In genomic region chr6:130756836-130757235, GRCh38 we compare ENCODE assay signal across 31 cellular contexts.
"Had no signal": no experiment of that assay in that cellular context is flagged by ENCODE, and none has a peak within 500 bp of the region (broad histone marks: within the 10 kb centered on the region; RNA-seq: fewer than 3 reads in every experiment).

No MANE protein-coding gene starts in this region.

- H2AFZ ChIP-seq: neural progenitor cell, parathyroid adenoma had no signal

- H3K27me3 Mint-ChIP-seq: naive thymus-derived CD8-positive, alpha-beta T cell; progenitor cell of endocrine pancreas; stimulated activated naive CD8-positive, alpha-beta T cell treated with anti-CD3 and anti-CD28 coated beads, Interleukin-15, amount 100 ng/mL, for 72 hours; type B pancreatic cell had no signal

- H3K27me3 ChIP-seq: neural progenitor cell, ovary, spleen, suprapubic skin, testis, tibial artery, transverse colon, upper lobe of right lung, uterus had no signal

- H3K4me1 Mint-ChIP-seq: nephron progenitor cell, neural progenitor cell had no signal

- H3K27ac ChIP-seq: neural progenitor cell, ovary, parathyroid adenoma, psoas muscle, skin epidermis, spleen, suprapubic skin, tibial artery, transverse colon, upper lobe of right lung, uterus had no signal

- ATAC-seq: naive thymus-derived CD8-positive, alpha-beta T cell; natural killer cell treated with Interleukin-12 subunit alpha and Interleukin-12 subunit beta and Interleukin-15 and Interleukin-18, amount 100 ng/mL, for 72 hours; psoas muscle; right cardiac atrium; stimulated activated memory B cell treated with anti-CD40 and anti-IgM and Interleukin-4, amounts not matched to agents 10 μg/mL and 1 μg/mL and 100 μg/mL, for 72 hours; stimulated activated naive CD8-positive, alpha-beta T cell treated with anti-CD3 and anti-CD28 coated beads, Interleukin-15, amount 100 ng/mL, for 72 hours; stimulated activated naive CD8-positive, alpha-beta T cell treated with anti-CD3 and anti-CD28 coated beads, Interleukin-15, Interleukin-2, amounts not matched to agents 100 U/mL and 50 U/mL, for 24 hours; upper lobe of right lung had no signal

- DNase-seq: naive thymus-derived CD8-positive, alpha-beta T cell; nephron progenitor cell; occipital lobe; ovary; posterior cingulate gyrus; psoas muscle; right cardiac atrium; spleen; stimulated activated CD4-positive, alpha-beta T cell treated with anti-CD3 and anti-CD28 coated beads, Interleukin-12 subunit alpha, Interleukin-12 subunit beta, amount 100 ng/mL, for 4 hours; stimulated activated CD4-positive, alpha-beta T cell treated with anti-CD3 and anti-CD28 coated beads, Interleukin-1b, Interleukin-23, amount 100 ng/mL, for 48 hours; stimulated activated CD4-positive, alpha-beta T cell treated with anti-CD3 and anti-CD28 coated beads, Interleukin-4, amount 100 ng/mL, for 1 hour; stimulated activated CD4-positive, alpha-beta T cell treated with anti-CD3 and anti-CD28 coated beads, Interleukin-4, amount 100 ng/mL, for 4 hours; stimulated activated CD8-positive, alpha-beta memory T cell treated with anti-CD3 and anti-CD28 coated beads, Interleukin-4, amount 100 ng/mL, for 48 hours; stimulated activated naive CD4-positive, alpha-beta T cell; stimulated activated naive CD8-positive, alpha-beta T cell treated with anti-CD3 and anti-CD28 coated beads, Interleukin-15, amount 100 ng/mL, for 72 hours; stimulated activated naive CD8-positive, alpha-beta T cell treated with anti-CD3 and anti-CD28 coated beads, Interleukin-15, Interleukin-2, amounts not matched to agents 100 U/mL and 50 U/mL, for 24 hours; substantia nigra; testis; tibial artery; transverse colon; upper lobe of right lung; uterus had no signal

- H3K4me1 ChIP-seq: neural progenitor cell, parathyroid adenoma, psoas muscle, spleen, suprapubic skin, testis, tibial artery, transverse colon, upper lobe of right lung, uterus had no signal

- H3K4me3 ChIP-seq: neural progenitor cell, ovary, psoas muscle, skin epidermis, smooth muscle cell, spleen, suprapubic skin, testis, tibial artery, transverse colon, upper lobe of right lung, uterus had no signal

- H3K27ac Mint-ChIP-seq: natural killer cell treated with Interleukin-12 subunit alpha and Interleukin-12 subunit beta and Interleukin-15 and Interleukin-18, amount 100 ng/mL, for 72 hours; nephron progenitor cell; neural progenitor cell; progenitor cell of endocrine pancreas; stimulated activated memory B cell treated with anti-CD40 and anti-IgM and Interleukin-4, amounts not matched to agents 10 μg/mL and 1 μg/mL and 100 μg/mL, for 72 hours; stimulated activated naive CD8-positive, alpha-beta T cell treated with anti-CD3 and anti-CD28 coated beads, Interleukin-15, amount 100 ng/mL, for 72 hours; type B pancreatic cell had no signal

- H3K4me3 Mint-ChIP-seq: naive thymus-derived CD8-positive, alpha-beta T cell; natural killer cell treated with Interleukin-12 subunit alpha and Interleukin-12 subunit beta and Interleukin-15 and Interleukin-18, amount 100 ng/mL, for 72 hours; nephron progenitor cell; neural progenitor cell; stimulated activated memory B cell treated with anti-CD40 and anti-IgM and Interleukin-4, amounts not matched to agents 10 μg/mL and 1 μg/mL and 100 μg/mL, for 72 hours; stimulated activated naive CD8-positive, alpha-beta T cell treated with anti-CD3 and anti-CD28 coated beads, Interleukin-15, amount 100 ng/mL, for 72 hours; type B pancreatic cell had no signal

- H3K36me3 Mint-ChIP-seq: neural progenitor cell; stimulated activated memory B cell treated with anti-CD40 and anti-IgM and Interleukin-4, amounts not matched to agents 10 μg/mL and 1 μg/mL and 100 μg/mL, for 72 hours; type B pancreatic cell had no signal

- H3K36me3 ChIP-seq: neural progenitor cell, ovary, spleen, suprapubic skin, tibial artery, transverse colon, upper lobe of right lung, uterus had no signal

- H3K9me3 ChIP-seq: ovary, psoas muscle, spleen, suprapubic skin, testis, tibial artery, transverse colon, upper lobe of right lung, uterus had no signal

- H3K79me2 ChIP-seq: parathyroid adenoma had no signal

- H3K4me2 ChIP-seq: neural progenitor cell, smooth muscle cell had no signal

- H3K9ac ChIP-seq: neural progenitor cell, parathyroid adenoma had no signal
